ENCODE assay signal across 18 cellular contexts in the genomic region with DNA sequence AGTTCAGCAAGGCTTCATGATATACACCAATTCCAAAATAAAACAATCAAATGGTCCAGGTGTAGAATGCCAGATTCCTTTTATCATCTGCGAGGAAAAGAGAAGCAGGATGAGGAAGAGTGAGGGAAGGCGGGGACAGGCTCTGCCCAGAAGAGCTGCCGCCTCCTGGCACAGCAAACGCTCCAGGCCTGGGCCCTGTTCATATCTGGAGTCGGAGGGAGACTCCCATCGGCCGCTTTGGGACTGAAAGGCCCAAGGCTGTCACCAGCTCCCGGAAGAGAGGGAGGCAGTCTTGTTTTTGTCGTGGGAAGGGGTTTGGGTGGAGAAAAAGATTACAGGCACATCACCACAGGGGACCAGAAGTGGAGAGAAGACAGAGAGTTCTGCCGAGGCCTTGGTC. TPM values are rescaled to one million over a fixed set of nuclear protein-coding genes. Genes with fewer than 3 reads are reported as not detected.
DNase-seq lines count a peak whose midpoint lies in the region; ATAC-seq and TF ChIP-seq lines count a peak whose summit lies in the region.
"Had no signal": no experiment of that assay in that cellular context is flagged by ENCODE, and none has a peak within 500 bp of the region (broad histone marks: within the 10 kb centered on the region; RNA-seq: fewer than 3 reads in every experiment).

No MANE protein-coding gene starts in this region.

- TF ChIP-seq CTCF in natural killer cell (IDR thresholded peaks at IDR 0.05): no peak
- TF ChIP-seq CTCF in activated B cell treated with CpG ODN at 0.5 μM for 24 hours (IDR thresholded peaks at IDR 0.05): no peak

- H3K36me3 Mint-ChIP-seq in natural killer cell (no peaks in the 10 kb centered on the region), activated B cell treated with CpG ODN at 0.5 μM for 24 hours (ENCODE audit: low read depth) (peaks cover 64% of the 10 kb centered on the region)
- no peaks in the 10 kb centered on the region for H3K36me3 Mint-ChIP-seq in natural killer cell treated with Interleukin-12 subunit alpha and Interleukin-12 subunit beta and Interleukin-15 and Interleukin-18, amount 100 ng/mL, for 72 hours

- peak overlapping the region; percentile 22 for H3K27ac ChIP-seq in layer of hippocampus (ENCODE audit: low read depth, low read length)
- H3K27ac ChIP-seq: epithelial cell of prostate, GM23248, SJSA1 had no signal

- no peaks in the 10 kb centered on the region for H3K27me3 ChIP-seq in layer of hippocampus (ENCODE audit: control insufficient read depth, insufficient read depth, low read length)
- H3K27me3 ChIP-seq: SJSA1 had no signal

- H3K27me3 Mint-ChIP-seq in natural killer cell (ENCODE audit: low read depth in 2 of 2): no peaks in the 10 kb centered on the region
- H3K27me3 Mint-ChIP-seq in natural killer cell treated with Interleukin-12 subunit alpha and Interleukin-12 subunit beta and Interleukin-15 and Interleukin-18, amount 100 ng/mL, for 72 hours: no peaks in the 10 kb centered on the region
- H3K27me3 Mint-ChIP-seq in activated B cell treated with CpG ODN at 0.5 μM for 24 hours: no peaks in the 10 kb centered on the region
- H3K27me3 Mint-ChIP-seq: activated naive CD8-positive, alpha-beta T cell treated with anti-CD3 and anti-CD28 coated beads, Interleukin-2, amount 10 ng/mL, durations not matched to agents 7 days and 5 days had no signal

- no peaks in the 10 kb centered on the region for H3K9me3 Mint-ChIP-seq in natural killer cell
- no peaks in the 10 kb centered on the region for H3K9me3 Mint-ChIP-seq in natural killer cell treated with Interleukin-12 subunit alpha and Interleukin-12 subunit beta and Interleukin-15 and Interleukin-18, amount 100 ng/mL, for 72 hours
- no peaks in the 10 kb centered on the region for H3K9me3 Mint-ChIP-seq in activated B cell treated with CpG ODN at 0.5 μM for 24 hours
- H3K9me3 Mint-ChIP-seq: activated naive CD8-positive, alpha-beta T cell treated with anti-CD3 and anti-CD28 coated beads, Interleukin-2, amount 10 ng/mL, durations not matched to agents 7 days and 5 days had no signal

- H3K4me1 Mint-ChIP-seq in natural killer cell (peaks cover 7 to 14% of the 10 kb centered on the region in 2 donors), activated B cell treated with CpG ODN at 0.5 μM for 24 hours (peaks cover 86% of the 10 kb centered on the region)
- H3K4me1 Mint-ChIP-seq in natural killer cell treated with Interleukin-12 subunit alpha and Interleukin-12 subunit beta and Interleukin-15 and Interleukin-18, amount 100 ng/mL, for 72 hours (ENCODE audit: low read depth in 2 of 2): peaks cover 7 to 15% of the 10 kb centered on the region in 2 donors

- H3K4me3 Mint-ChIP-seq in natural killer cell: no peak overlapping the region
- no peak overlapping the region for H3K4me3 Mint-ChIP-seq in natural killer cell treated with Interleukin-12 subunit alpha and Interleukin-12 subunit beta and Interleukin-15 and Interleukin-18, amount 100 ng/mL, for 72 hours
- H3K4me3 Mint-ChIP-seq in activated B cell treated with CpG ODN at 0.5 μM for 24 hours: no peak overlapping the region
- H3K4me3 Mint-ChIP-seq: activated naive CD8-positive, alpha-beta T cell treated with anti-CD3 and anti-CD28 coated beads, Interleukin-2, amount 10 ng/mL, durations not matched to agents 7 days and 5 days had no signal

- intact Hi-C loops in natural killer cell (cut with micrococcal nuclease) (no loop called here), activated B cell treated with CpG ODN at 0.5 μM for 24 hours (cut with micrococcal nuclease) (no loop called here)

- H3K27ac Mint-ChIP-seq in natural killer cell: peak overlapping the region; percentile 31 to 36
- no peak overlapping the region for H3K27ac Mint-ChIP-seq in natural killer cell treated with Interleukin-12 subunit alpha and Interleukin-12 subunit beta and Interleukin-15 and Interleukin-18, amount 100 ng/mL, for 72 hours
- peak overlapping the region; percentile 93 for H3K27ac Mint-ChIP-seq in activated B cell treated with CpG ODN at 0.5 μM for 24 hours
- H3K27ac Mint-ChIP-seq: activated naive CD8-positive, alpha-beta T cell treated with anti-CD3 and anti-CD28 coated beads, Interleukin-2, amount 10 ng/mL, durations not matched to agents 7 days and 5 days had no signal

- POLR2A ChIA-PET in activated B cell treated with CpG ODN at 0.5 μM for 24 hours (lab: Charles Lee): interaction anchor here (1.1 to 22.1 kb wide), 3 partner anchors 21 to 86 kb away, joined by 3 to 1048 read pairs (median 25); a partner anchor contains a TSS

- ATAC-seq in natural killer cell: no peak
- no peak for ATAC-seq in natural killer cell treated with Interleukin-12 subunit alpha and Interleukin-12 subunit beta and Interleukin-15 and Interleukin-18, amount 100 ng/mL, for 72 hours
- ATAC-seq in activated B cell treated with CpG ODN at 0.5 μM for 24 hours (ENCODE audit: low read depth): no peak
- no peak for ATAC-seq in HG02763 (IDR thresholded peaks at IDR 0.05; ENCODE audit: unreplicated experiment)

- no peak for DNase-seq in natural killer cell
- DNase-seq in natural killer cell treated with Interleukin-12 subunit alpha and Interleukin-12 subunit beta and Interleukin-15 and Interleukin-18, amount 100 ng/mL, for 72 hours (ENCODE audit: low spot score): no peak
- no peak for DNase-seq in activated B cell treated with CpG ODN at 0.5 μM for 24 hours
- no peak for DNase-seq in OCI-M1 (lab: John Stamatoyannopoulos, UW)
- no peak for DNase-seq in GF-D8 (lab: John Stamatoyannopoulos, UW)
- no peak for DNase-seq in cerebellar cortex (ENCODE audit: low spot score)
- DNase-seq: activated CD4-positive, CD25-positive, alpha-beta regulatory T cell treated with anti-CD3 and anti-CD28 coated beads, Interleukin-2, amount 50 U/mL, for 72 hours; activated naive CD8-positive, alpha-beta T cell treated with anti-CD3 and anti-CD28 coated beads, Interleukin-2, amount 10 ng/mL, durations not matched to agents 7 days and 5 days; central memory CD4-positive, alpha-beta T cell; GM23248; MM.1S; NCI-H187 treated with DMSO at 0.1 percent for 48 hours; NCI-H446; retina had no signal

- CTCF ChIA-PET in activated B cell treated with CpG ODN at 0.5 μM for 24 hours (lab: Charles Lee): no interaction called here

RNA-seq across cellular contexts. Expression of a gene that starts 29.0 kb away (rescaled TPM):
- total RNA-seq in natural killer cell (10 to 100 TPM; 12.1 to 17.7 (median 14.8) TPM), activated B cell treated with CpG ODN at 0.5 μM for 24 hours (87.6 and 96.7 TPM in 2 replicates)
- total RNA-seq in natural killer cell treated with Interleukin-12 subunit alpha and Interleukin-12 subunit beta and Interleukin-15 and Interleukin-18, amount 100 ng/mL, for 72 hours: 100 to 1,000 TPM in 1 of 2 donors, 10 to 100 TPM in 1; 53.0 to 140 TPM

RNA-seq across cellular contexts. Expression of a gene that starts 47.2 kb away (rescaled TPM):
- total RNA-seq in natural killer cell (10 to 100 TPM; 44.5 to 56.9 (median 50.3) TPM), activated B cell treated with CpG ODN at 0.5 μM for 24 hours (50.8 and 55.2 TPM in 2 replicates)
- total RNA-seq in natural killer cell treated with Interleukin-12 subunit alpha and Interleukin-12 subunit beta and Interleukin-15 and Interleukin-18, amount 100 ng/mL, for 72 hours: 10 to 100 TPM; 32.3 to 35.2 TPM

RNA-seq across cellular contexts. Expression of a gene that starts 56.5 kb away (rescaled TPM):
- total RNA-seq in natural killer cell (10 to 100 TPM; 27.3 to 29.4 (median 27.9) TPM), activated B cell treated with CpG ODN at 0.5 μM for 24 hours (67.6 and 71.3 TPM in 2 replicates)
- total RNA-seq in natural killer cell treated with Interleukin-12 subunit alpha and Interleukin-12 subunit beta and Interleukin-15 and Interleukin-18, amount 100 ng/mL, for 72 hours: 10 to 100 TPM; 76.4 to 82.8 TPM

RNA-seq across cellular contexts. Expression of a gene that starts 56.8 kb away (rescaled TPM):
- 10 to 100 TPM; 78.1 to 97.3 (median 94.0) TPM for total RNA-seq in natural killer cell
- 100 to 1,000 TPM in 1 of 2 donors, 10 to 100 TPM in 1; 77.3 to 111 TPM for total RNA-seq in natural killer cell treated with Interleukin-12 subunit alpha and Interleukin-12 subunit beta and Interleukin-15 and Interleukin-18, amount 100 ng/mL, for 72 hours
- 116 and 119 TPM in 2 replicates for total RNA-seq in activated B cell treated with CpG ODN at 0.5 μM for 24 hours

Comparison
In these comparisons a context has a peak if more than half of its experiments do, and no peak if none do; other contexts are left out.
1. H3K27ac Mint-ChIP-seq: peak in natural killer cell (2 of 2) and activated B cell treated with CpG ODN at 0.5 μM for 24 hours (single experiment); none in natural killer cell treated with Interleukin-12 subunit alpha and Interleukin-12 subunit beta and Interleukin-15 and Interleukin-18, amount 100 ng/mL, for 72 hours (0 of 2).